ENCODE assay signal across 1 cellular context in the genomic region with DNA sequence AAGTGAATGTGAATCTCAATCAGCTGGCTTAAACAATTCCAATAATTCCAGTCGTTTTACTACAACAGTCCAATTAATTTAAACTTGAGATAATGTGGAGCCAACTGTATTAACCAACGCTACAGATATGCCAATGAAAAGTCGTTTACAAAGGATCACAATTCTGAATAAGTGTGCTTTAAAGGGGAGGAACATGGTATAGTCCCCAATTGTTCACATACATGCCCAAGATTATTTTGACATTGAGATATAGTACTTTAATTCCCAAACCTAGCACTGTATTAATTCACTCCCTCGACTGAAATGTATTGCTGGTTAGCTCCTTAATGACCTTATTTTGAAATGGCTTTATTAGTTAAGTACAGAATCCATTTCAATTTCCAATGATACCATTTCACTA.
TF ChIP-seq lines count a peak whose summit lies in the region.

No MANE protein-coding gene starts in this region.

TF ChIP-seq in SK-N-SH treated with all-trans-retinoic acid at 6 μM for 48 hours, 23 proteins besides CTCF, POLR2A, EP300 and RAD21 (continued from another document):
- TF ChIP-seq ZC3H10 (CRISPR knock-in tag; IDR thresholded peaks at IDR 0.05) (no peak), PPARA (CRISPR knock-in tag; IDR thresholded peaks at IDR 0.05; ENCODE audit: borderline replicate concordance) (no peak), GLIS3 (CRISPR knock-in tag; IDR thresholded peaks at IDR 0.05) (no peak), ZNF8 (CRISPR knock-in tag; IDR thresholded peaks at IDR 0.05) (no peak), ZFP3 (CRISPR knock-in tag; IDR thresholded peaks at IDR 0.05) (no peak)
